In the genomic region with DNA sequence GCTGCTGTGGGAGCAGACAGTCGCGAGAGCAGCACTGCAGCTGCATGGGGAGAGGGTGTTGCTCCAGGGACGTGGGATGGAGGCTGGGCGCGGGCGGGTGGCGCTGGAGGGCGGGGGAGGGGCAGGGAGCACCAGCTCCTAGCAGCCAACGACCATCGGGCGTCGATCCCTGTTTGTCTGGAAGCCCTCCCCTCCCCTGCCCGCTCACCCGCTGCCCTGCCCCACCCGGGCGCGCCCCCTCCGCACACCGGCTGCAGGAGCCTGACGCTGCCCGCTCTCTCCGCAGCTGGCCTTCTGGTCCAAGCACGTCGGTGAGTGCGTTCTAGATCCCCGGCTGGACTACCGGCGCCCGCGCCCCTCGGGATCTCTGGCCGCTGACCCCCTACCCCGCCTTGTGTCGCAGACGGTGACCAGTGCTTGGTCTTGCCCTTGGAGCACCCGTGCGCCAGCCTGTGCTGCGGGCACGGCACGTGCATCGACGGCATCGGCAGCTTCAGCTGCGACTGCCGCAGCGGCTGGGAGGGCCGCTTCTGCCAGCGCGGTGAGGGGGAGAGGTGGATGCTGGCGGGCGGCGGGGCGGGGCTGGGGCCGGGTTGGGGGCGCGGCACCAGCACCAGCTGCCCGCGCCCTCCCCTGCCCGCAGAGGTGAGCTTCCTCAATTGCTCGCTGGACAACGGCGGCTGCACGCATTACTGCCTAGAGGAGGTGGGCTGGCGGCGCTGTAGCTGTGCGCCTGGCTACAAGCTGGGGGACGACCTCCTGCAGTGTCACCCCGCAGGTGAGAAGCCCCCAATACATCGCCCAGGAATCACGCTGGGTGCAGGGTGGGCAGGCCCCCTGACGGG, we compare ENCODE assay signal across 8 cellular contexts. TPM values are rescaled to one million over a fixed set of nuclear protein-coding genes. Genes with fewer than 3 reads are reported as not detected.
DNase-seq lines count a peak whose midpoint lies in the region; ATAC-seq and TF ChIP-seq lines count a peak whose summit lies in the region.

No MANE protein-coding gene starts in this region.

- peaks cover 8% of the 10 kb centered on the region for H3K4me1 Mint-ChIP-seq in activated CD4-positive, alpha-beta T cell treated with anti-CD3 and anti-CD28 coated beads, Interleukin-2, amount 10 ng/mL, durations not matched to agents 7 days and 5 days

- no TSS peak for BruUV-seq in OCI-LY7 (replicated peaks; lab: Mats Ljungman, UMichigan)

- no peaks in the 10 kb centered on the region for H4K20me1 ChIP-seq in OCI-LY7 (ENCODE audit: insufficient read depth, low read length)

- DNase-seq in activated CD4-positive, alpha-beta T cell treated with anti-CD3 and anti-CD28 coated beads, Interleukin-2, amount 10 ng/mL, durations not matched to agents 7 days and 5 days = peak; percentile 18
- no peak for DNase-seq in activated CD4-positive, alpha-beta T cell treated with anti-CD3 and anti-CD28 coated beads for 4 hours
- no peak for DNase-seq in OCI-LY7 (ENCODE audit: low spot score)
- no peak for DNase-seq in coronary artery (ENCODE audit: low spot score)
- DNase-seq in effector CD8-positive, alpha-beta T cell (lab: John Stamatoyannopoulos, UW) = no peak
- DNase-seq in ureter (ENCODE audit: low spot score) = no peak

- H3K4me3 ChIP-seq in OCI-LY7 (ENCODE audit: low read depth, low read length, poor library complexity, severe bottlenecking) (no peak overlapping the region), coronary artery (peak overlapping the region; percentile 54), mucosa of rectum (ENCODE audit: low read length in 2 of 2) (peak overlapping the region; percentile 48 to 63)

- no peaks in the 10 kb centered on the region for H3K36me3 ChIP-seq in OCI-LY7 (ENCODE audit: insufficient read depth, low read length)
- H3K36me3 ChIP-seq in mucosa of rectum (ENCODE audit: control insufficient read depth in 2 of 2, insufficient read depth in 2 of 2, low read length in 2 of 2) = no peaks in the 10 kb centered on the region

- TF ChIP-seq CTCF in OCI-LY7 (conservative IDR thresholded peaks at IDR 0.05; ENCODE audit: low read length) (no peak), coronary artery (IDR thresholded peaks at IDR 0.05) (no peak)

- H3K27ac ChIP-seq in OCI-LY7 (ENCODE audit: low read depth, low read length, poor library complexity, severe bottlenecking) (no peak overlapping the region), coronary artery (no peak overlapping the region), mucosa of rectum (ENCODE audit: low read depth in 2 of 2, low read length in 2 of 2) (peak overlapping the region in 1 of 2 donors; percentile 56)

- no peaks in the 10 kb centered on the region for H3K9me2 ChIP-seq in OCI-LY7 (ENCODE audit: insufficient read depth, low read length)

- H3K27ac Mint-ChIP-seq in activated CD4-positive, alpha-beta T cell treated with anti-CD3 and anti-CD28 coated beads, Interleukin-2, amount 10 ng/mL, durations not matched to agents 7 days and 5 days = no peak overlapping the region

- H3K9me3 ChIP-seq in OCI-LY7 (ENCODE audit: low read length) (no peaks in the 10 kb centered on the region), mucosa of rectum (ENCODE audit: control insufficient read depth in 2 of 2, low read length in 2 of 2) (no peaks in the 10 kb centered on the region)

- H3K4me2 ChIP-seq in OCI-LY7 (ENCODE audit: low read length) = peak overlapping the region; percentile 12; the same call in 1 of the 2 replicates

- H3K9ac ChIP-seq in mucosa of rectum (ENCODE audit: low read depth in 1 of 2, low read length in 2 of 2) = peak overlapping the region; percentile 54 to 65

- peaks cover 50% of the 10 kb centered on the region for H3K27me3 Mint-ChIP-seq in activated CD4-positive, alpha-beta T cell treated with anti-CD3 and anti-CD28 coated beads, Interleukin-2, amount 10 ng/mL, durations not matched to agents 7 days and 5 days

- H2AFZ ChIP-seq in OCI-LY7 (ENCODE audit: low read length) = no peak overlapping the region

- H3K4me3 Mint-ChIP-seq in activated CD4-positive, alpha-beta T cell treated with anti-CD3 and anti-CD28 coated beads, Interleukin-2, amount 10 ng/mL, durations not matched to agents 7 days and 5 days = peak overlapping the region; percentile 27

- H3K79me2 ChIP-seq in OCI-LY7 (ENCODE audit: insufficient read depth, low read depth, low read length) = no peaks in the 10 kb centered on the region

- POLR2A ChIA-PET in activated CD4-positive, alpha-beta T cell treated with anti-CD3 and anti-CD28 coated beads, Interleukin-2, amount 10 ng/mL, durations not matched to agents 7 days and 5 days (lab: Charles Lee) = no interaction called here
- POLR2A ChIA-PET in OCI-LY7 (lab: Charles Lee) = interaction anchor here (0.6 kb wide), 1 partner anchor 25 kb away, joined by 4 read pairs; no protein-coding TSS in a partner anchor

- H3K9me3 Mint-ChIP-seq in activated CD4-positive, alpha-beta T cell treated with anti-CD3 and anti-CD28 coated beads, Interleukin-2, amount 10 ng/mL, durations not matched to agents 7 days and 5 days = no peaks in the 10 kb centered on the region

- CTCF ChIA-PET in activated CD4-positive, alpha-beta T cell treated with anti-CD3 and anti-CD28 coated beads, Interleukin-2, amount 10 ng/mL, durations not matched to agents 7 days and 5 days (lab: Charles Lee) = no interaction called here
- CTCF ChIA-PET in OCI-LY7 (lab: Charles Lee; ENCODE audit: unreplicated experiment) = no interaction called here

- no peak for ATAC-seq in HG03159 (IDR thresholded peaks at IDR 0.05; ENCODE audit: unreplicated experiment)

- no peaks in the 10 kb centered on the region for H3K4me1 ChIP-seq in OCI-LY7 (ENCODE audit: insufficient read depth, low read length, poor library complexity, severe bottlenecking)
- peaks cover 2 to 7% of the 10 kb centered on the region in 2 donors for H3K4me1 ChIP-seq in mucosa of rectum (ENCODE audit: control insufficient read depth in 2 of 2, insufficient read depth in 2 of 2, low read length in 2 of 2)

- no peaks in the 10 kb centered on the region for H3K36me3 Mint-ChIP-seq in activated CD4-positive, alpha-beta T cell treated with anti-CD3 and anti-CD28 coated beads, Interleukin-2, amount 10 ng/mL, durations not matched to agents 7 days and 5 days (ENCODE audit: low read depth)

- intact Hi-C loops in OCI-LY7 (cut with micrococcal nuclease; ENCODE audit: unreplicated experiment) = no loop called here

- peaks cover 0 to 4% of the 10 kb centered on the region in 2 donors for H3K27me3 ChIP-seq in mucosa of rectum (ENCODE audit: control insufficient read depth in 2 of 2, insufficient read depth in 2 of 2, low read length in 2 of 2)

RNA-seq across cellular contexts. Expression of a gene that starts 4.6 kb away (rescaled TPM):
- total RNA-seq in activated CD4-positive, alpha-beta T cell treated with anti-CD3 and anti-CD28 coated beads, Interleukin-2, amount 10 ng/mL, durations not matched to agents 7 days and 5 days = not detected
- 0.41 TPM in 1 of 2 replicates, not detected in the other for total RNA-seq in OCI-LY7 (2014; rRNA removed; shearing (Covaris generic))
- total RNA-seq in OCI-LY7 (2022) (0.59 TPM in 1 of 2 replicates, not detected in the other), ureter (not detected)

RNA-seq across cellular contexts. Expression of a gene that starts 35.1 kb away (rescaled TPM):
- 10 to 100 TPM; 48.9 to 52.9 TPM for total RNA-seq in activated CD4-positive, alpha-beta T cell treated with anti-CD3 and anti-CD28 coated beads, Interleukin-2, amount 10 ng/mL, durations not matched to agents 7 days and 5 days
- 33.2 and 47.5 TPM in 2 replicates for total RNA-seq in OCI-LY7 (2014; rRNA removed; shearing (Covaris generic))
- 52.5 and 55.9 TPM in 2 replicates for total RNA-seq in OCI-LY7 (2022)
- total RNA-seq in ureter = 73.2 TPM
